26 cellular contexts compared by ENCODE assay signal in the genomic region with DNA sequence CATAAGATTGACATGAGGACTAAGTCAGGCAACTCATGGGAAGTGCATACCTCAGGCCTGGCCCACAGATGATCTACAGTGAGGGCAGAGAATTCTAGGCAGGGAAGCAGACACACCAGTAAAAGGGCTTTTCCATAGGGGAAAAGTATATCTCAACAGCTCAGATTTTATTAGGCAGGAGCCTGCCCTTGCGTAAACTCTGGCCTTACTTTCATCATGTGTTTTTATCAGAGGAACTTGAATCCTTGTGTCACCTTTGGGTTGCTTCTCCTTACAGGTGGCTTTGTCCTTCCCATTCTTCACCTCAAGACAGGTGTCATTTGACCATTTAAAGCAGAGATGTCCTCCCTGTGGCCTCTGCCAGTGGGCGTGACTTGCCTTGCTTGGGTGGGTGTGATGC.
"Had no signal": no experiment of that assay in that cellular context is flagged by ENCODE, and none has a peak within 500 bp of the region (broad histone marks: within the 10 kb centered on the region; RNA-seq: fewer than 3 reads in every experiment).

No MANE protein-coding gene starts in this region.

- H3K9me3 Mint-ChIP-seq: activated CD4-positive, alpha-beta T cell treated with anti-CD3 and anti-CD28 coated beads, Interleukin-2, amount 10 ng/mL, durations not matched to agents 24 days and 14 days had no signal

- H3K27ac Mint-ChIP-seq: activated B cell treated with CpG ODN at 0.5 μM for 24 hours; activated CD4-positive, alpha-beta T cell treated with anti-CD3 and anti-CD28 coated beads, Interleukin-2, amount 10 ng/mL, durations not matched to agents 24 days and 14 days; activated CD8-positive, alpha-beta memory T cell treated with anti-CD3 and anti-CD28 coated beads, Interleukin-2, amount 10 ng/mL, durations not matched to agents 7 days and 5 days; activated naive CD8-positive, alpha-beta T cell; activated T-cell treated with anti-CD3 and anti-CD28 coated beads, Interleukin-2, amount 50 U/mL, for 24 hours; activated T-helper 1 cell treated with anti-CD3 and anti-CD28 coated beads, Interleukin-12 subunit alpha, Interleukin-12 subunit beta, Interleukin-2, Interleukin-4 antibody, amounts not matched to agents 30 ng/mL and 10 ng/mL and 1 ng/mL, durations not matched to agents 14 hours and 24 hours and 36 hours; T-helper 17 cell had no signal

- H3K9me3 ChIP-seq: MG63 had no signal

- H3K4me3 Mint-ChIP-seq: activated B cell treated with CpG ODN at 0.5 μM for 24 hours; activated CD4-positive, alpha-beta T cell treated with anti-CD3 and anti-CD28 coated beads, Interleukin-2, amount 10 ng/mL, durations not matched to agents 24 days and 14 days; activated CD8-positive, alpha-beta memory T cell treated with anti-CD3 and anti-CD28 coated beads, Interleukin-2, amount 10 ng/mL, durations not matched to agents 7 days and 5 days; activated naive CD8-positive, alpha-beta T cell; activated T-cell treated with anti-CD3 and anti-CD28 coated beads, Interleukin-2, amount 50 U/mL, for 24 hours; activated T-helper 1 cell treated with anti-CD3 and anti-CD28 coated beads, Interleukin-12 subunit alpha, Interleukin-12 subunit beta, Interleukin-2, Interleukin-4 antibody, amounts not matched to agents 30 ng/mL and 10 ng/mL and 1 ng/mL, durations not matched to agents 14 hours and 24 hours and 36 hours; T-helper 17 cell had no signal

- H3K27me3 Mint-ChIP-seq: activated B cell treated with CpG ODN at 0.5 μM for 24 hours; activated CD4-positive, alpha-beta T cell treated with anti-CD3 and anti-CD28 coated beads, Interleukin-2, amount 10 ng/mL, durations not matched to agents 24 days and 14 days; activated CD8-positive, alpha-beta memory T cell treated with anti-CD3 and anti-CD28 coated beads, Interleukin-2, amount 10 ng/mL, durations not matched to agents 7 days and 5 days; activated naive CD8-positive, alpha-beta T cell; activated T-cell treated with anti-CD3 and anti-CD28 coated beads, Interleukin-2, amount 50 U/mL, for 24 hours; T-helper 17 cell had no signal

- H3K4me1 Mint-ChIP-seq: activated B cell treated with CpG ODN at 0.5 μM for 24 hours had no signal

- H3K4me3 ChIP-seq: cardiac muscle cell, MG63 had no signal

- H3K36me3 ChIP-seq: brain microvascular endothelial cell, cardiac muscle cell, MG63 had no signal

- ATAC-seq: activated CD8-positive, alpha-beta memory T cell treated with anti-CD3 and anti-CD28 coated beads, Interleukin-2, amount 10 ng/mL, durations not matched to agents 7 days and 5 days; T-helper 17 cell had no signal

- H3K27me3 ChIP-seq: brain microvascular endothelial cell, cardiac muscle cell, MG63 had no signal

- DNase-seq: activated B cell treated with CpG ODN at 0.5 μM for 24 hours; activated CD4-positive, alpha-beta T cell treated with anti-CD3 and anti-CD28 coated beads for 1 hour; activated CD4-positive, alpha-beta T cell treated with anti-CD3 and anti-CD28 coated beads, Interleukin-2, amount 10 ng/mL, durations not matched to agents 24 days and 14 days; activated CD4-positive, alpha-beta T cell treated with anti-CD3 and anti-CD28 coated beads, Interleukin-2, amount 50 U/mL, for 48 hours; activated CD8-positive, alpha-beta memory T cell treated with anti-CD3 and anti-CD28 coated beads, Interleukin-2, amount 10 ng/mL, durations not matched to agents 7 days and 5 days; activated effector memory CD4-positive, alpha-beta T cell treated with Interleukin-2 at 50 U/mL for 16 hours; activated naive CD4-positive, alpha-beta T cell; activated T-cell treated with anti-CD3 and anti-CD28 coated beads, Interleukin-2, amount 50 U/mL, for 24 hours; amygdala; brain microvascular endothelial cell; cerebellar nuclear complex; KG1; MG63; MV-4-11; NCI-H1105; NCI-H1436; NCI-H1694 treated with DMSO at 0.1 percent for 48 hours; NCI-H2081; NCI-H446; NCI-H524; SIG-M5; T-helper 17 cell; T-helper 9 cell had no signal

- H3K27ac ChIP-seq: brain microvascular endothelial cell, cardiac muscle cell had no signal
